In genomic region chr18:49075697-49076096, GRCh38 we compare ENCODE assay signal across 28 cellular contexts.
DNase-seq lines count a peak whose midpoint lies in the region; ATAC-seq and TF ChIP-seq lines count a peak whose summit lies in the region.
"Had no signal": no experiment of that assay in that cellular context is flagged by ENCODE, and none has a peak within 500 bp of the region (broad histone marks: within the 10 kb centered on the region; RNA-seq: fewer than 3 reads in every experiment).

No MANE protein-coding gene starts in this region.

- H3K27me3 ChIP-seq in BE2C = no peaks in the 10 kb centered on the region
- H3K27me3 ChIP-seq: BLaER1 had no signal

- no peaks in the 10 kb centered on the region for H3K9me3 ChIP-seq in BE2C
- H3K9me3 ChIP-seq: HAP-1 had no signal

- H3K9me3 Mint-ChIP-seq in mesothelial cell of epicardium = peaks cover 4% of the 10 kb centered on the region
- H3K9me3 Mint-ChIP-seq: CD4-positive, CD25-positive, alpha-beta regulatory T cell had no signal

- ATAC-seq in HG03196 (IDR thresholded peaks at IDR 0.05; ENCODE audit: unreplicated experiment) (no peak), HG02588 (IDR thresholded peaks at IDR 0.05; ENCODE audit: unreplicated experiment) (no peak)
- ATAC-seq: GM12878, GM23338, HepG2, Panc1 had no signal

- DNase-seq in NCI-H2171 treated with DMSO at 0.1 percent for 48 hours (lab: John Stamatoyannopoulos, UW) (peak; percentile 22), NCI-H2171 (lab: John Stamatoyannopoulos, UW) (no peak), fibroblast of villous mesenchyme (ENCODE audit: low read depth) (peak; percentile 57), mesothelial cell of epicardium (ENCODE audit: low spot score in 2 of 2, unreplicated experiment in 2 of 2) (no peak), GOT3 (lab: John Stamatoyannopoulos, UW) (no peak), BE2C (no peak)
- DNase-seq: CD4-positive, CD25-positive, alpha-beta regulatory T cell; DMS53; EL; GDM1; KBM-7; MV-4-11; NCI-H1105; NCI-H1436 treated with DMSO at 0.1 percent for 48 hours; NCI-H187 treated with DMSO at 0.1 percent for 48 hours; NCI-H2107; NCI-H226; NCI-H510A; NCI-H69; SHP77 had no signal

- H3K4me3 ChIP-seq in fibroblast of villous mesenchyme (ENCODE audit: low read depth, low read length) = no peak overlapping the region
- H3K4me3 ChIP-seq in BE2C (ENCODE audit: low read depth, low read length) = no peak overlapping the region
- H3K4me3 ChIP-seq: BLaER1, GM12878, GM23338, HAP-1 had no signal

- no peaks in the 10 kb centered on the region for H3K27me3 Mint-ChIP-seq in mesothelial cell of epicardium (ENCODE audit: low read depth)
- H3K27me3 Mint-ChIP-seq: CD4-positive, CD25-positive, alpha-beta regulatory T cell had no signal

- H3K4me3 Mint-ChIP-seq in mesothelial cell of epicardium = no peak overlapping the region
- H3K4me3 Mint-ChIP-seq: CD4-positive, CD25-positive, alpha-beta regulatory T cell; GM23338 had no signal

- H3K36me3 Mint-ChIP-seq in mesothelial cell of epicardium = peaks cover 5% of the 10 kb centered on the region

- H3K27ac Mint-ChIP-seq in mesothelial cell of epicardium = peak overlapping the region; percentile 78
- H3K27ac Mint-ChIP-seq: CD4-positive, CD25-positive, alpha-beta regulatory T cell; GM23338 had no signal

- TF ChIP-seq CTCF in fibroblast of villous mesenchyme (IDR thresholded peaks at IDR 0.05; ENCODE audit: insufficient read depth, low read depth, low read length) (no peak), mesothelial cell of epicardium (IDR thresholded peaks at IDR 0.05; ENCODE audit: unreplicated experiment) (no peak), BE2C (IDR thresholded peaks at IDR 0.05; ENCODE audit: low read depth, low read length) (no peak)

- no peaks in the 10 kb centered on the region for H3K4me1 ChIP-seq in BE2C
- H3K4me1 ChIP-seq: HAP-1 had no signal

- no peaks in the 10 kb centered on the region for H3K36me3 ChIP-seq in BE2C
- H3K36me3 ChIP-seq: HAP-1 had no signal

- peaks cover 45% of the 10 kb centered on the region for H3K4me1 Mint-ChIP-seq in mesothelial cell of epicardium
- H3K4me1 Mint-ChIP-seq: GM23338 had no signal

Comparison
In these comparisons a context has a peak if more than half of its experiments do, and no peak if none do; other contexts are left out.
1. DNase-seq: peak in NCI-H2171 treated with DMSO at 0.1 percent for 48 hours (single experiment) and fibroblast of villous mesenchyme (single experiment); none in NCI-H2171 (single experiment), mesothelial cell of epicardium (0 of 2), GOT3 (single experiment) and BE2C (single experiment).